ENCODE assay signal across 15 cellular contexts in the genomic region with DNA sequence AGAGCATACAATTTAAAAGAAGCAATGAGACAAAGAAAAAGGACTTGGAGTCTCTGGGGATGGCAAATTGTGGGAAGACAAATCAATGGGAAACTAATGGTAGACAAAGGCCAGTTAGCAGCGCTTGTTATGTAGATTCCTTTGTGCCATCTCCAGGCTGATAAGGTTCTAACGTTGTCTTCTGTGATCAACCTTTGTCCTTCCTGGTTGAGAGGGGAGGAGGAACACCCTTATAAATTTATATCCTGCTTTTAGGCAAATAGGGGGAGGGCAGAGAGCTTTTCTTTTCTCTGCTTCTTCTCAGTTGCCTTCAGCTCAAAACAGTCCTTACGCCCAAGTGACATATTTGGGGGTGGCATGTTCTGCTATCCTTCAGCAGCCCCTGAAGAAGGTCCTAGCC.
A peak's percentile ranks its signal among the peaks of the same experiment; 100 is the strongest.
DNase-seq lines count a peak whose midpoint lies in the region; ATAC-seq, FAIRE-seq and TF ChIP-seq lines count a peak whose summit lies in the region.
"Had no signal": no experiment of that assay in that cellular context is flagged by ENCODE, and none has a peak within 500 bp of the region (broad histone marks: within the 10 kb centered on the region; RNA-seq: fewer than 3 reads in every experiment).

No MANE protein-coding gene starts in this region.

- H3K27me3 ChIP-seq in BLaER1 treated with 17β-estradiol and CSF1 and Interleukin-3, amounts not matched to agents 10 nM and 100 nM, result no peaks in the 10 kb centered on the region
- H3K27me3 ChIP-seq in RWPE2 (ENCODE audit: insufficient read depth, poor library complexity, severe bottlenecking) (no peaks in the 10 kb centered on the region), keratinocyte (ENCODE audit: control insufficient read depth, extremely low read depth, insufficient read depth, low read length) (no peaks in the 10 kb centered on the region)
- H3K27me3 ChIP-seq: MG63 had no signal

- ATAC-seq in RWPE2 (ENCODE audit: low read depth) (no peak), omental fat pad (ENCODE audit: low FRiP score) (no peak)
- ATAC-seq: activated T-cell treated with anti-CD3 and anti-CD28 coated beads, Interleukin-2, amount 50 U/mL, for 72 hours had no signal

- dilution Hi-C loops in keratinocyte (cut with MboI; ENCODE audit: extremely low pct_ligation_motif_present, low sequenced_read_pairs), result no loop called here

- H3K27me3 Mint-ChIP-seq in activated T-helper 1 cell treated with anti-CD3 and anti-CD28 coated beads, Interleukin-12 subunit alpha, Interleukin-12 subunit beta, Interleukin-2, Interleukin-4 antibody, amounts not matched to agents 30 ng/mL and 10 ng/mL and 1 ng/mL, durations not matched to agents 14 hours and 24 hours and 36 hours (ENCODE audit: insufficient read depth), result no peaks in the 10 kb centered on the region

- peaks cover 36 to 99% (median 91%) of the 10 kb centered on the region in 11 experiments for H3K36me3 ChIP-seq in BLaER1 treated with 17β-estradiol and CSF1 and Interleukin-3, amounts not matched to agents 10 nM and 100 nM
- H3K36me3 ChIP-seq in RWPE2 (ENCODE audit: low read depth), result peaks cover 19% of the 10 kb centered on the region
- peaks cover 5 to 8% of the 10 kb centered on the region in 2 experiments for H3K36me3 ChIP-seq in keratinocyte (ENCODE audit: control insufficient read depth in 2 of 2, extremely low read depth in 1 of 2, insufficient read depth in 2 of 2, low read length in 2 of 2)

- intact Hi-C loops in activated T-helper 1 cell treated with anti-CD3 and anti-CD28 coated beads, Interleukin-12 subunit alpha, Interleukin-12 subunit beta, Interleukin-2, Interleukin-4 antibody, amounts not matched to agents 30 ng/mL and 10 ng/mL and 1 ng/mL, durations not matched to agents 14 hours and 24 hours and 36 hours (cut with micrococcal nuclease), result no loop called here

- H2AFZ ChIP-seq in keratinocyte (ENCODE audit: control insufficient read depth, low read length), result no peak overlapping the region

- H3K36me3 Mint-ChIP-seq in activated T-helper 1 cell treated with anti-CD3 and anti-CD28 coated beads, Interleukin-12 subunit alpha, Interleukin-12 subunit beta, Interleukin-2, Interleukin-4 antibody, amounts not matched to agents 30 ng/mL and 10 ng/mL and 1 ng/mL, durations not matched to agents 14 hours and 24 hours and 36 hours (ENCODE audit: low read depth), result peaks cover 34% of the 10 kb centered on the region

- H3K9ac ChIP-seq in BLaER1 treated with 17β-estradiol and CSF1 and Interleukin-3, amounts not matched to agents 10 nM and 100 nM, result peak overlapping the region in 2 of 11 experiments; percentile 37 to 40; a peak in 2 of 22 replicates
- H3K9ac ChIP-seq in keratinocyte (ENCODE audit: control insufficient read depth, extremely low read depth, insufficient read depth, low read length), result no peak overlapping the region

- H3K4me3 Mint-ChIP-seq in activated T-helper 1 cell treated with anti-CD3 and anti-CD28 coated beads, Interleukin-12 subunit alpha, Interleukin-12 subunit beta, Interleukin-2, Interleukin-4 antibody, amounts not matched to agents 30 ng/mL and 10 ng/mL and 1 ng/mL, durations not matched to agents 14 hours and 24 hours and 36 hours, result no peak overlapping the region
- H3K4me3 Mint-ChIP-seq: activated T-cell treated with anti-CD3 and anti-CD28 coated beads, Interleukin-2, amount 50 U/mL, for 72 hours had no signal

- H3K27ac Mint-ChIP-seq in activated T-helper 1 cell treated with anti-CD3 and anti-CD28 coated beads, Interleukin-12 subunit alpha, Interleukin-12 subunit beta, Interleukin-2, Interleukin-4 antibody, amounts not matched to agents 30 ng/mL and 10 ng/mL and 1 ng/mL, durations not matched to agents 14 hours and 24 hours and 36 hours, result no peak overlapping the region
- H3K27ac Mint-ChIP-seq: activated T-cell treated with anti-CD3 and anti-CD28 coated beads, Interleukin-2, amount 50 U/mL, for 72 hours had no signal

- H3K4me1 Mint-ChIP-seq in activated T-helper 1 cell treated with anti-CD3 and anti-CD28 coated beads, Interleukin-12 subunit alpha, Interleukin-12 subunit beta, Interleukin-2, Interleukin-4 antibody, amounts not matched to agents 30 ng/mL and 10 ng/mL and 1 ng/mL, durations not matched to agents 14 hours and 24 hours and 36 hours (ENCODE audit: low read depth), result no peaks in the 10 kb centered on the region

- no peaks in the 10 kb centered on the region for H3K9me3 Mint-ChIP-seq in activated T-helper 1 cell treated with anti-CD3 and anti-CD28 coated beads, Interleukin-12 subunit alpha, Interleukin-12 subunit beta, Interleukin-2, Interleukin-4 antibody, amounts not matched to agents 30 ng/mL and 10 ng/mL and 1 ng/mL, durations not matched to agents 14 hours and 24 hours and 36 hours
- H3K9me3 Mint-ChIP-seq: activated T-cell treated with anti-CD3 and anti-CD28 coated beads, Interleukin-2, amount 50 U/mL, for 72 hours had no signal

- H3K79me2 ChIP-seq in keratinocyte (ENCODE audit: control insufficient read depth, insufficient read depth, low read length), result no peaks in the 10 kb centered on the region

- peaks cover 72 to 100% (median 97%) of the 10 kb centered on the region in 10 experiments for H3K4me1 ChIP-seq in BLaER1 treated with 17β-estradiol and CSF1 and Interleukin-3, amounts not matched to agents 10 nM and 100 nM
- peaks cover 31% of the 10 kb centered on the region for H3K4me1 ChIP-seq in RWPE2 (ENCODE audit: insufficient read depth, poor library complexity, severe bottlenecking)
- H3K4me1 ChIP-seq in keratinocyte (ENCODE audit: control insufficient read depth, extremely low read depth, insufficient read depth, low read length), result peaks cover 30% of the 10 kb centered on the region

- H3K9me3 ChIP-seq in BLaER1 treated with 17β-estradiol and CSF1 and Interleukin-3, amounts not matched to agents 10 nM and 100 nM (replicated peaks in 1 of 11), result no peaks in the 10 kb centered on the region
- no peaks in the 10 kb centered on the region for H3K9me3 ChIP-seq in RWPE2 (ENCODE audit: severe bottlenecking)
- no peaks in the 10 kb centered on the region for H3K9me3 ChIP-seq in keratinocyte (ENCODE audit: control insufficient read depth, low read depth, low read length)
- H3K9me3 ChIP-seq: MG63 had no signal

- H4K20me1 ChIP-seq in BLaER1 treated with 17β-estradiol and CSF1 and Interleukin-3, amounts not matched to agents 10 nM and 100 nM, result peaks cover 0 to 100% (median 0%) of the 10 kb centered on the region in 11 experiments; a peak in 8 of 22 replicates
- H4K20me1 ChIP-seq in keratinocyte (ENCODE audit: control insufficient read depth, extremely low read depth, insufficient read depth, low read length), result no peaks in the 10 kb centered on the region

- no peak for DNase-seq in RWPE2 (ENCODE audit: low spot score)
- no peak for DNase-seq in keratinocyte (ENCODE audit: low read depth, low spot score)
- no peak for DNase-seq in activated T-helper 1 cell treated with anti-CD3 and anti-CD28 coated beads, Interleukin-12 subunit alpha, Interleukin-12 subunit beta, Interleukin-2, Interleukin-4 antibody, amounts not matched to agents 30 ng/mL and 10 ng/mL and 1 ng/mL, durations not matched to agents 14 hours and 24 hours and 36 hours (ENCODE audit: low spot score)
- DNase-seq in NCI-H1930 (lab: John Stamatoyannopoulos, UW), result no peak
- no peak for DNase-seq in DMS53 treated with DMSO at 0.1 percent for 48 hours (lab: John Stamatoyannopoulos, UW; ENCODE audit: unreplicated experiment)
- no peak for DNase-seq in omental fat pad (ENCODE audit: low spot score)
- DNase-seq: activated CD4-positive, CD25-positive, alpha-beta regulatory T cell treated with anti-CD3 and anti-CD28 coated beads, Interleukin-2, amount 50 U/mL, for 72 hours; activated T-cell treated with anti-CD3 and anti-CD28 coated beads, Interleukin-2, amount 50 U/mL, for 72 hours; anterior cingulate cortex; stimulated activated CD4-positive, alpha-beta T cell treated with anti-CD3 and anti-CD28 coated beads, Interleukin-15, amount 100 ng/mL, for 24 hours had no signal

- H3K4me2 ChIP-seq in BLaER1 treated with 17β-estradiol and CSF1 and Interleukin-3, amounts not matched to agents 10 nM and 100 nM, result peak overlapping the region in 10 of 11 experiments; percentile 17 to 96 (median 68); a peak in 14 of 22 replicates
- H3K4me2 ChIP-seq in keratinocyte (ENCODE audit: control insufficient read depth, extremely low read depth, insufficient read depth, low read depth, low read length), result peak overlapping the region; percentile 30

- H3K27ac ChIP-seq in BLaER1 treated with 17β-estradiol and CSF1 and Interleukin-3, amounts not matched to agents 10 nM and 100 nM, result peak overlapping the region in 5 of 11 experiments; percentile 4 to 55 (median 30); a peak in 6 of 22 replicates
- H3K27ac ChIP-seq in RWPE2 (ENCODE audit: poor library complexity, severe bottlenecking) (peak overlapping the region; percentile 68), keratinocyte (ENCODE audit: control insufficient read depth, insufficient read depth, low read length) (no peak overlapping the region), skin epidermis (peak overlapping the region in 13 of 21 experiments; percentile 1 to 85 (median 47))

- TF ChIP-seq CTCF in RWPE2 (IDR thresholded peaks at IDR 0.05; ENCODE audit: poor library complexity, severe bottlenecking) (no peak), keratinocyte (optimal IDR thresholded peaks at IDR 0.05 in 1 of 3, IDR thresholded peaks at IDR 0.05 in 1 of 3, conservative IDR thresholded peaks at IDR 0.05 in 1 of 3; ENCODE audit: extremely low read depth in 1 of 3, insufficient read depth in 2 of 3, low read length in 3 of 3) (no peak), omental fat pad (IDR thresholded peaks at IDR 0.05) (no peak)

- H3K4me3 ChIP-seq in BLaER1 treated with 17β-estradiol and CSF1 and Interleukin-3, amounts not matched to agents 10 nM and 100 nM, result no peak overlapping the region
- no peak overlapping the region for H3K4me3 ChIP-seq in RWPE2 (ENCODE audit: severe bottlenecking)
- no peak overlapping the region for H3K4me3 ChIP-seq in keratinocyte (ENCODE audit: control insufficient read depth in 2 of 3, extremely low read depth in 1 of 3, insufficient read depth in 2 of 3, low read depth in 1 of 3, low read length in 3 of 3)
- H3K4me3 ChIP-seq in skin epidermis, result no peak overlapping the region
- H3K4me3 ChIP-seq: MG63 had no signal

- FAIRE-seq in keratinocyte (lab: Jason Lieb, UNC), result no peak
- FAIRE-seq: frontal cortex, H54 had no signal

- H3K9me1 ChIP-seq in keratinocyte (ENCODE audit: control insufficient read depth, extremely low read depth, insufficient read depth, low read length), result no peaks in the 10 kb centered on the region
